In the genomic region with DNA sequence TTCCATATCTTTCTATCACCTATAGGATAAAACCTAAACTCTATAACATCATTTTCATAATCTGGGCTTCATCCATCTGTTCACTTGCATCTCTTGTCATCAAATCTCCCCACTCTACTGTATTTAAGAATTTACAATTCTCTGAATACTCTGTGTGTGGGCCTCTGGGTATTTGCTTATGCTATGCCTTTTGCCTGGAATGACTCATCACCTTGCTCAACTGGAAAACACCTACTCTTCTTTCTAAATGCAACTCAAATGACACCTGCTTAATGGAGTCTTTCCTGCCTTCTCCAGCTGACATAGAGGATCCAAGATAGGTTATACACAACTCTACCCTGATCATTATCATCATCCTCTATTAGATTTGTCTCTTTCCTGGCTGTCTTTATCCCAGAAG, we compare ENCODE assay signal across 10 cellular contexts.
DNase-seq lines count a peak whose midpoint lies in the region; ATAC-seq, FAIRE-seq and TF ChIP-seq lines count a peak whose summit lies in the region.
"Had no signal": no experiment of that assay in that cellular context is flagged by ENCODE, and none has a peak within 500 bp of the region (broad histone marks: within the 10 kb centered on the region; RNA-seq: fewer than 3 reads in every experiment).

No MANE protein-coding gene starts in this region.

- DNase-seq in ELR (ENCODE audit: low read depth) (peak; percentile 2), H1 (ENCODE audit: low read depth in 1 of 2, low spot score in 2 of 2) (no peak), DMS114 treated with DMSO at 0.1 percent for 48 hours (lab: John Stamatoyannopoulos, UW; ENCODE audit: unreplicated experiment) (no peak), occipital lobe (lab: John Stamatoyannopoulos, UW) (no peak), KBM-7 (no peak), esophagus squamous epithelium (lab: John Stamatoyannopoulos, UW) (no peak)

- H2BK120ac ChIP-seq in H1 (replicated peaks; ENCODE audit: low read depth, low read length) = no peak overlapping the region

- H3K79me1 ChIP-seq in H1 (ENCODE audit: low read depth, low read length) = no peaks in the 10 kb centered on the region

- H3K27ac ChIP-seq in H1 (ENCODE audit: low read depth, low read length) (no peak overlapping the region), esophagus squamous epithelium (no peak overlapping the region)

- no peak overlapping the region for H3K4me2 ChIP-seq in H1 (ENCODE audit: insufficient read depth in 1 of 2, low read depth in 2 of 2, low read length in 2 of 2)

- no peak overlapping the region for H2BK5ac ChIP-seq in H1 (ENCODE audit: low read depth, low read length)

- ATAC-seq in GM21381 (IDR thresholded peaks at IDR 0.05; ENCODE audit: unreplicated experiment) (peak; percentile 78), HG03196 (IDR thresholded peaks at IDR 0.05; ENCODE audit: unreplicated experiment) (peak; percentile 97)

- H3K23ac ChIP-seq in H1 (ENCODE audit: insufficient read length) = no peak overlapping the region

- CTCF ChIA-PET in H1 (lab: Charles Lee; ENCODE audit: partially characterized antibody) = no interaction called here

- no peak overlapping the region for H2BK15ac ChIP-seq in H1 (ENCODE audit: low read length)

- no peaks in the 10 kb centered on the region for H3K79me2 ChIP-seq in H1 (ENCODE audit: control insufficient read depth in 1 of 2, insufficient read depth in 2 of 2, low read length in 2 of 2)

- no peak overlapping the region for H3K18ac ChIP-seq in H1 (ENCODE audit: extremely low read depth, low read length)

- no peaks in the 10 kb centered on the region for H3K27me3 ChIP-seq in H1 (replicated peaks in 1 of 4; ENCODE audit: control insufficient read depth in 3 of 4, extremely low read depth in 1 of 4, insufficient read depth in 3 of 4, low read length in 3 of 4)
- no peaks in the 10 kb centered on the region for H3K27me3 ChIP-seq in esophagus squamous epithelium

- no peak for FAIRE-seq in H1 (lab: Jason Lieb, UNC)
- FAIRE-seq: colon, TTC549 had no signal

- TF ChIP-seq POLR2A in H1 (IDR thresholded peaks at IDR 0.05; ENCODE audit: control extremely low read depth in 1 of 2, low read depth in 2 of 2, low read length in 2 of 2) (no peak), esophagus squamous epithelium (IDR thresholded peaks at IDR 0.05) (no peak)

- H2AK5ac ChIP-seq in H1 (ENCODE audit: low read depth, low read length) = no peak overlapping the region

- H3K23me2 ChIP-seq in H1 (ENCODE audit: low read depth, low read length) = no peaks in the 10 kb centered on the region

- no peak for TF ChIP-seq RAD21 in H1 (IDR thresholded peaks at IDR 0.05 in 1 of 2, conservative IDR thresholded peaks at IDR 0.05 in 1 of 2; ENCODE audit: low read depth in 2 of 2, low read length in 2 of 2)

- no peak overlapping the region for H3K9ac ChIP-seq in H1 (replicated peaks in 1 of 4; ENCODE audit: extremely low read depth in 1 of 4, low read depth in 3 of 4, low read length in 3 of 4)

- H4K8ac ChIP-seq in H1 (ENCODE audit: extremely low read depth, insufficient read depth, low read length) = no peak overlapping the region

- H4K5ac ChIP-seq in H1 (ENCODE audit: insufficient read length, low read depth, low read length) = no peak overlapping the region

- H3K14ac ChIP-seq in H1 (ENCODE audit: insufficient read length) = no peak overlapping the region

- no peak overlapping the region for H2BK20ac ChIP-seq in H1 (ENCODE audit: low read length)

- TF ChIP-seq EP300 in H1 (IDR thresholded peaks at IDR 0.05; ENCODE audit: borderline replicate concordance in 1 of 2, low read depth in 2 of 2, low read length in 2 of 2) = no peak

- H2AFZ ChIP-seq in H1 (ENCODE audit: low read length) = no peak overlapping the region

- H3K9me3 ChIP-seq in H1 (ENCODE audit: insufficient read depth in 2 of 2, low read depth in 1 of 2, low read length in 1 of 2) = peaks cover 0 to 2% of the 10 kb centered on the region in 2 experiments; a peak in 1 of 4 replicates
- no peaks in the 10 kb centered on the region for H3K9me3 ChIP-seq in esophagus squamous epithelium

- TF ChIP-seq CTCF in H1 (IDR thresholded peaks at IDR 0.05; ENCODE audit: control extremely low read depth in 1 of 3, insufficient read depth in 1 of 3, low read depth in 1 of 3, low read length in 3 of 3) = no peak
- no peak for TF ChIP-seq CTCF in esophagus squamous epithelium (IDR thresholded peaks at IDR 0.05)

- H3K4me1 ChIP-seq in H1 (replicated peaks in 1 of 4; ENCODE audit: control insufficient read depth in 3 of 4, insufficient read depth in 4 of 4, low read length in 3 of 4) (no peaks in the 10 kb centered on the region), esophagus squamous epithelium (peaks cover 0 to 21% (median 5%) of the 10 kb centered on the region in 3 donors)

- no peak overlapping the region for H2BK12ac ChIP-seq in H1 (ENCODE audit: low read depth, low read length)

- no peak overlapping the region for H3K4ac ChIP-seq in H1 (replicated peaks; ENCODE audit: insufficient read length, low read depth, low read length)

- intact Hi-C loops in esophagus squamous epithelium (cut with DNase I) = no loop called here

- POLR2A ChIA-PET in H1 (lab: Charles Lee; ENCODE audit: partially characterized antibody) = no interaction called here

- no peak overlapping the region for H3K56ac ChIP-seq in H1 (replicated peaks; ENCODE audit: insufficient read length, low read depth, low read length)

- H4K91ac ChIP-seq in H1 (replicated peaks; ENCODE audit: insufficient read length, low read length) = no peak overlapping the region

- H3K4me3 ChIP-seq in H1 (ENCODE audit: extremely low read depth in 1 of 4, insufficient read depth in 2 of 4, low read depth in 3 of 4, low read length in 4 of 4) (no peak overlapping the region), esophagus squamous epithelium (no peak overlapping the region)

- in situ Hi-C loops in KBM-7 (cut with MboI; ENCODE audit: low pct_unique_long_range_greater_than_20kb, low sequenced_read_pairs) = no loop called here

- H4K20me1 ChIP-seq in H1 (replicated peaks in 1 of 2; ENCODE audit: control insufficient read depth in 1 of 2, insufficient read depth in 2 of 2, low read length in 2 of 2) = no peaks in the 10 kb centered on the region

- H3K36me3 ChIP-seq in H1 (ENCODE audit: control insufficient read depth in 2 of 4, insufficient read depth in 4 of 4, low read length in 3 of 4) (no peaks in the 10 kb centered on the region), esophagus squamous epithelium (no peaks in the 10 kb centered on the region)

TF ChIP-seq in H1, 55 proteins besides CTCF, POLR2A, EP300 and RAD21:
- TF ChIP-seq ASH2L (IDR thresholded peaks at IDR 0.05; ENCODE audit: low read length) = no peak
- TF ChIP-seq SIRT6 (IDR thresholded peaks at IDR 0.05; ENCODE audit: low read length) = no peak
- peak; percentile 43 for TF ChIP-seq JUND (IDR thresholded peaks at IDR 0.05; ENCODE audit: low read length)
